In the genomic region with DNA sequence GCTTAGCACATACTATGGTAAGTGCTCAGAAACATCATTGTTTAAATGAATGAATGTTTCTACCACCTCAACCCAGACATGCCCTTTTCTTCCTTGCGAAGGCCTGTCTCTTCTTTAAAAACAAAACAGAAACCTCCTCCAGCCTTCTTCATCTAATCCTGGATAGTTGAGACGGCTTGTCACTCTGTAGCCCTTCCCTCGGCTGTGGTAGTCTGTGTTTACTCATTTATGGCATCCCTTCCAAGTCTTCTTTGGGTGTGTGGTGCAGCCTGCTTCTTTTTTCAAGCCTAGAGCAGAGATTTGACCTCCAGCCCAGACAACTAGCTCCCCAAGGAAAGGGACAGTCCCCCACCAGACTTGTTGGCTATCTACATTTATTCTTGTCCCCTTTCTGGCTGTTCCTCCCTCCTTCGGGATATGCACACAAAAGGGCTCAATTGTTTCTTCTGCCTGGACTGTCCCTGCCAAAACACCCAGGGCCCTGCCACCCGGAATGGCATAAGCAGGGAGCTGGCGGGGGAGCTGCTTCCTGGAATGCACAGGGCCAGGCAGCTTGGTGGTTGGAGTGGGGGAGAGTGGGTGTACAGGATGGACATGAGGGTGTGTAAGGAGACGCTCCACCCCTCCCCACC, we compare ENCODE assay signal across 20 cellular contexts.
A peak's percentile ranks its signal among the peaks of the same experiment; 100 is the strongest.
DNase-seq lines count a peak whose midpoint lies in the region; ATAC-seq and TF ChIP-seq lines count a peak whose summit lies in the region.
"Had no signal": no experiment of that assay in that cellular context is flagged by ENCODE, and none has a peak within 500 bp of the region (broad histone marks: within the 10 kb centered on the region; RNA-seq: fewer than 3 reads in every experiment).

No MANE protein-coding gene starts in this region.

- no peaks in the 10 kb centered on the region for H4K20me1 ChIP-seq in GM23338 (replicated peaks; ENCODE audit: insufficient read depth)

- H3K4me3 ChIP-seq in fibroblast of the aortic adventitia (ENCODE audit: low read depth, low read length) (no peak overlapping the region), suprapubic skin (no peak overlapping the region), GM23338 (no peak overlapping the region)
- H3K4me3 ChIP-seq: skin epidermis had no signal

- TF ChIP-seq EP300 in suprapubic skin (IDR thresholded peaks at IDR 0.05): no peak

- H3K4me1 ChIP-seq in suprapubic skin (peaks cover 43% of the 10 kb centered on the region), GM23338 (ENCODE audit: insufficient read depth) (no peaks in the 10 kb centered on the region)

- peaks cover 11% of the 10 kb centered on the region; the same call in 1 of the 2 replicates for H3K9me2 ChIP-seq in GM23338 (ENCODE audit: insufficient read depth)

- H3K36me3 ChIP-seq in suprapubic skin: no peaks in the 10 kb centered on the region
- no peaks in the 10 kb centered on the region for H3K36me3 ChIP-seq in GM23338 (ENCODE audit: insufficient read depth)

- DNase-seq in KBM-7: peak; percentile 35
- DNase-seq in fibroblast of the aortic adventitia (ENCODE audit: low read depth): peak; percentile 65
- peak; percentile 60 for DNase-seq in medulla oblongata (ENCODE audit: extremely low spot score)
- no peak for DNase-seq in suprapubic skin (ENCODE audit: low spot score in 2 of 2)
- no peak for DNase-seq in dermis blood vessel endothelial cell
- DNase-seq in GM23338 (ENCODE audit: low spot score): no peak
- DNase-seq in T-cell: no peak
- DNase-seq: activated CD4-positive, alpha-beta memory T cell treated with anti-CD3 and anti-CD28 coated beads, Interleukin-2, amount 10 ng/mL, durations not matched to agents 7 days and 5 days; activated effector memory CD4-positive, alpha-beta T cell treated with Interleukin-2 at 50 U/mL for 16 hours; Karpas-422; left colon; natural killer cell; NCI-H510A treated with DMSO at 0.1 percent for 48 hours; OCI-M1 had no signal

- POLR2A ChIA-PET in T-cell (lab: Charles Lee): no interaction called here

- peaks cover 5% of the 10 kb centered on the region for H3K4me1 Mint-ChIP-seq in GM23338
- H3K4me1 Mint-ChIP-seq in T-cell: peaks cover 0 to 5% (median 2%) of the 10 kb centered on the region in 3 donors
- H3K4me1 Mint-ChIP-seq: natural killer cell had no signal

- H3K4me2 ChIP-seq in GM23338: no peak overlapping the region

- H3K36me3 Mint-ChIP-seq in GM23338 (ENCODE audit: low read depth) (no peaks in the 10 kb centered on the region), T-cell (no peaks in the 10 kb centered on the region)
- H3K36me3 Mint-ChIP-seq: CD14-positive monocyte, natural killer cell had no signal

- in situ Hi-C loops in KBM-7 (cut with MboI; ENCODE audit: low pct_unique_long_range_greater_than_20kb, low sequenced_read_pairs): no loop called here

- no peaks in the 10 kb centered on the region for H3K9me3 ChIP-seq in suprapubic skin

- no peaks in the 10 kb centered on the region for H3K27me3 ChIP-seq in suprapubic skin
- no peaks in the 10 kb centered on the region for H3K27me3 ChIP-seq in GM23338 (ENCODE audit: insufficient read depth)

- TF ChIP-seq POLR2A in suprapubic skin (IDR thresholded peaks at IDR 0.05): no peak

- no peak for TF ChIP-seq CTCF in fibroblast of the aortic adventitia (IDR thresholded peaks at IDR 0.05; ENCODE audit: insufficient read depth, low read length)
- no peak for TF ChIP-seq CTCF in suprapubic skin (IDR thresholded peaks at IDR 0.05)
- TF ChIP-seq CTCF in GM23338 (conservative IDR thresholded peaks at IDR 0.05; ENCODE audit: low read depth in 2 of 2): no peak

- H2AFZ ChIP-seq in GM23338: no peak overlapping the region

- no peaks in the 10 kb centered on the region for H3F3A ChIP-seq in GM23338 (replicated peaks; ENCODE audit: low read depth)

- WGBS in suprapubic skin: 33% methylated on average over 7 of the region's 7 CpGs

- ATAC-seq in GM21367 (IDR thresholded peaks at IDR 0.05; ENCODE audit: unreplicated experiment) (no peak), GM23338 (no peak), T-cell (replicated peaks in 1 of 4) (no peak)
- ATAC-seq: HCT116, left colon, natural killer cell had no signal

- peaks cover 9% of the 10 kb centered on the region for H3K27me3 Mint-ChIP-seq in GM23338 (ENCODE audit: insufficient read depth, low read depth, poor library complexity)
- peaks cover 8 to 13% of the 10 kb centered on the region in 2 donors for H3K27me3 Mint-ChIP-seq in T-cell
- H3K27me3 Mint-ChIP-seq: stimulated activated naive CD8-positive, alpha-beta T cell treated with anti-CD3 and anti-CD28 coated beads, Interleukin-15, Interleukin-2, amounts not matched to agents 100 ng/mL and 50 ng/mL, for 24 hours had no signal

- H3K27ac Mint-ChIP-seq in GM23338 (no peak overlapping the region), T-cell (no peak overlapping the region)
- H3K27ac Mint-ChIP-seq: activated CD4-positive, alpha-beta memory T cell treated with anti-CD3 and anti-CD28 coated beads, Interleukin-2, amount 10 ng/mL, durations not matched to agents 7 days and 5 days; CD14-positive monocyte; natural killer cell had no signal

- CTCF ChIA-PET in T-cell (lab: Charles Lee): no interaction called here

- H3K4me3 Mint-ChIP-seq in GM23338 (no peak overlapping the region), T-cell (no peak overlapping the region)
- H3K4me3 Mint-ChIP-seq: activated CD4-positive, alpha-beta memory T cell treated with anti-CD3 and anti-CD28 coated beads, Interleukin-2, amount 10 ng/mL, durations not matched to agents 7 days and 5 days; CD14-positive monocyte; natural killer cell; stimulated activated naive CD8-positive, alpha-beta T cell treated with anti-CD3 and anti-CD28 coated beads, Interleukin-15, Interleukin-2, amounts not matched to agents 100 ng/mL and 50 ng/mL, for 24 hours had no signal

- no peaks in the 10 kb centered on the region for H3K79me2 ChIP-seq in GM23338 (replicated peaks; ENCODE audit: insufficient read depth)

- peak overlapping the region; percentile 61 for H3K27ac ChIP-seq in suprapubic skin
- no peak overlapping the region for H3K27ac ChIP-seq in GM23338 (ENCODE audit: low read depth)
- H3K27ac ChIP-seq: HL-60 had no signal

- no peaks in the 10 kb centered on the region for H3K9me3 Mint-ChIP-seq in GM23338
- no peaks in the 10 kb centered on the region for H3K9me3 Mint-ChIP-seq in T-cell
- H3K9me3 Mint-ChIP-seq: activated CD4-positive, alpha-beta memory T cell treated with anti-CD3 and anti-CD28 coated beads, Interleukin-2, amount 10 ng/mL, durations not matched to agents 7 days and 5 days; CD14-positive monocyte; natural killer cell; stimulated activated naive CD8-positive, alpha-beta T cell treated with anti-CD3 and anti-CD28 coated beads, Interleukin-15, Interleukin-2, amounts not matched to agents 100 ng/mL and 50 ng/mL, for 24 hours had no signal

TF ChIP-seq in GM23338, 12 proteins besides CTCF, POLR2A, EP300 and RAD21:
- TF ChIP-seq JUNB (IDR thresholded peaks at IDR 0.05; ENCODE audit: unreplicated experiment): no peak
- no peak for TF ChIP-seq EZH2 (IDR thresholded peaks at IDR 0.05; ENCODE audit: low read depth, unreplicated experiment)
- no peak for TF ChIP-seq EZH2phosphoT487 (IDR thresholded peaks at IDR 0.05; ENCODE audit: unreplicated experiment)

Comparison
In these comparisons a context has a peak if more than half of its experiments do, and no peak if none do; other contexts are left out.
1. DNase-seq: peak in KBM-7 (single experiment), fibroblast of the aortic adventitia (single experiment) and medulla oblongata (single experiment); none in suprapubic skin (0 of 2), dermis blood vessel endothelial cell (single experiment), GM23338 (single experiment) and T-cell (0 of 34).